1 cellular context compared by ENCODE assay signal in genomic region chr1:148038462-148039333, GRCh38.
TF ChIP-seq lines count a peak whose summit lies in the region.

No MANE protein-coding gene starts in this region.

TF ChIP-seq in WTC11, 78 proteins besides CTCF, POLR2A, EP300 and RAD21 (continued from another document):
- peak; percentile 72; the same call in 1 of the 2 replicates for TF ChIP-seq AFF4 (CRISPR knock-in tag; IDR thresholded peaks at IDR 0.05; ENCODE audit: borderline replicate concordance)
- peak; percentile 94 for TF ChIP-seq JAZF1 (CRISPR knock-in tag; IDR thresholded peaks at IDR 0.05)
- 0 out of 2 replicates have a peak, but pooled peaks have one; percentile 29 for TF ChIP-seq E2F1 (CRISPR knock-in tag; IDR thresholded peaks at IDR 0.05)
- TF ChIP-seq NFYB (CRISPR knock-in tag; conservative IDR thresholded peaks at IDR 0.05; ENCODE audit: low read depth): peak; percentile 24; the same call in 1 of the 2 replicates
- TF ChIP-seq ZNF416 (CRISPR knock-in tag; IDR thresholded peaks at IDR 0.05): peak; percentile 95
- TF ChIP-seq TEAD1 (CRISPR knock-in tag; IDR thresholded peaks at IDR 0.05): peak; percentile 34; the same call in 1 of the 2 replicates
- TF ChIP-seq MYBL2 (CRISPR knock-in tag; IDR thresholded peaks at IDR 0.05): 0 out of 2 replicates have a peak, but pooled peaks have one; percentile 38
- TF ChIP-seq ZNF671 (CRISPR knock-in tag; IDR thresholded peaks at IDR 0.05): peak; percentile 96; the same call in 1 of the 2 replicates
- peak; percentile 94 for TF ChIP-seq ZMAT4 (CRISPR knock-in tag; IDR thresholded peaks at IDR 0.05)
- TF ChIP-seq AR (CRISPR knock-in tag; IDR thresholded peaks at IDR 0.05): peak; percentile 98
- TF ChIP-seq JUN (CRISPR knock-in tag; IDR thresholded peaks at IDR 0.05): 0 out of 2 replicates have a peak, but pooled peaks have one; percentile 46
- peak; percentile 87 for TF ChIP-seq SOX15 (CRISPR knock-in tag; IDR thresholded peaks at IDR 0.05)
- peak; percentile 60; the same call in 1 of the 2 replicates for TF ChIP-seq CREB1 (CRISPR knock-in tag; IDR thresholded peaks at IDR 0.05)
- peak; percentile 84; the same call in 1 of the 2 replicates for TF ChIP-seq OVOL2 (CRISPR knock-in tag; IDR thresholded peaks at IDR 0.05; ENCODE audit: borderline replicate concordance)
- peak; percentile 96 for TF ChIP-seq EMX1 (CRISPR knock-in tag; IDR thresholded peaks at IDR 0.05)
- peak; percentile 70; the same call in 1 of the 2 replicates for TF ChIP-seq FOXJ3 (CRISPR knock-in tag; IDR thresholded peaks at IDR 0.05; ENCODE audit: borderline replicate concordance)
- TF ChIP-seq ZNF425 (CRISPR knock-in tag; conservative IDR thresholded peaks at IDR 0.05): peak; percentile 98
- TF ChIP-seq FOXK1 (CRISPR knock-in tag; IDR thresholded peaks at IDR 0.05): 0 out of 2 replicates have a peak, but pooled peaks have one; percentile 21
- 0 out of 2 replicates have a peak, but pooled peaks have one; percentile 13 for TF ChIP-seq USF2 (CRISPR knock-in tag; IDR thresholded peaks at IDR 0.05)
TF ChIP-seq in WTC11: peak in this region for 27; not testable (repeated sequence) for 51.
